20 cellular contexts compared by ENCODE assay signal in genomic region chr9:70455993-70456704, GRCh38.
"Had no signal": no experiment of that assay in that cellular context is flagged by ENCODE, and none has a peak within 500 bp of the region (broad histone marks: within the 10 kb centered on the region; RNA-seq: fewer than 3 reads in every experiment).

No MANE protein-coding gene starts in this region.

- H3K9me3 ChIP-seq: heart left ventricle, psoas muscle had no signal

- DNase-seq: activated CD4-positive, alpha-beta T cell treated with anti-CD3 and anti-CD28 coated beads for 4 hours; activated CD8-positive, alpha-beta memory T cell treated with anti-CD3 and anti-CD28 coated beads, Interleukin-2, amount 50 U/mL, for 4 hours; activated CD8-positive, alpha-beta T cell treated with anti-CD3 and anti-CD28 coated beads for 36 hours; activated naive CD4-positive, alpha-beta T cell; activated naive CD8-positive, alpha-beta T cell treated with anti-CD3 and anti-CD28 coated beads, Interleukin-2, amount 50 U/mL, for 24 hours; caudate nucleus; effector CD4-positive, alpha-beta T cell; heart left ventricle; islet precursor cell; nucleus accumbens; psoas muscle; stimulated activated CD4-positive, alpha-beta T cell treated with anti-CD3 and anti-CD28 coated beads, Interleukin-15, amount 100 ng/mL, for 24 hours; stimulated activated CD4-positive, alpha-beta T cell treated with anti-CD3 and anti-CD28 coated beads, Interleukin-4, amount 100 ng/mL, for 4 hours; stimulated activated naive CD8-positive, alpha-beta T cell treated with anti-CD3 and anti-CD28 coated beads, Interleukin-15, amount 100 ng/mL, for 72 hours; T-cell; T1000; WERI-Rb-1 had no signal

- H3K4me3 ChIP-seq: coronary artery, heart left ventricle, psoas muscle had no signal

- H3K4me1 Mint-ChIP-seq: stimulated activated naive CD8-positive, alpha-beta T cell treated with anti-CD3 and anti-CD28 coated beads, Interleukin-15, amount 100 ng/mL, for 72 hours; T-cell had no signal

- H3K27me3 Mint-ChIP-seq: activated CD8-positive, alpha-beta T cell treated with anti-CD3 and anti-CD28 coated beads for 36 hours; activated naive CD8-positive, alpha-beta T cell treated with anti-CD3 and anti-CD28 coated beads, Interleukin-2, amount 50 U/mL, for 24 hours; natural killer cell treated with Interleukin-12 subunit alpha and Interleukin-12 subunit beta and Interleukin-15 and Interleukin-18, amount 100 ng/mL, for 72 hours; stimulated activated naive CD8-positive, alpha-beta T cell treated with anti-CD3 and anti-CD28 coated beads, Interleukin-15, amount 100 ng/mL, for 72 hours; T-cell had no signal

- H3K4me3 Mint-ChIP-seq: activated CD8-positive, alpha-beta T cell treated with anti-CD3 and anti-CD28 coated beads for 36 hours; activated naive CD8-positive, alpha-beta T cell treated with anti-CD3 and anti-CD28 coated beads, Interleukin-2, amount 50 U/mL, for 24 hours; activated T-helper 1 cell treated with anti-CD3 and anti-CD28 coated beads, Interleukin-12 subunit alpha, Interleukin-12 subunit beta, Interleukin-2, Interleukin-4 antibody, amounts not matched to agents 30 ng/mL and 10 ng/mL and 1 ng/mL, durations not matched to agents 14 hours and 24 hours and 36 hours; natural killer cell treated with Interleukin-12 subunit alpha and Interleukin-12 subunit beta and Interleukin-15 and Interleukin-18, amount 100 ng/mL, for 72 hours; stimulated activated naive CD8-positive, alpha-beta T cell treated with anti-CD3 and anti-CD28 coated beads, Interleukin-15, amount 100 ng/mL, for 72 hours; T-cell had no signal

- ATAC-seq: activated CD8-positive, alpha-beta T cell treated with anti-CD3 and anti-CD28 coated beads for 36 hours; activated naive CD8-positive, alpha-beta T cell treated with anti-CD3 and anti-CD28 coated beads, Interleukin-2, amount 50 U/mL, for 24 hours; natural killer cell treated with Interleukin-12 subunit alpha and Interleukin-12 subunit beta and Interleukin-15 and Interleukin-18, amount 100 ng/mL, for 72 hours; stimulated activated naive CD8-positive, alpha-beta T cell treated with anti-CD3 and anti-CD28 coated beads, Interleukin-15, amount 100 ng/mL, for 72 hours; T-cell had no signal

- H3K36me3 Mint-ChIP-seq: natural killer cell treated with Interleukin-12 subunit alpha and Interleukin-12 subunit beta and Interleukin-15 and Interleukin-18, amount 100 ng/mL, for 72 hours; T-cell had no signal

- H3K9me3 Mint-ChIP-seq: activated CD8-positive, alpha-beta T cell treated with anti-CD3 and anti-CD28 coated beads for 36 hours; activated naive CD8-positive, alpha-beta T cell treated with anti-CD3 and anti-CD28 coated beads, Interleukin-2, amount 50 U/mL, for 24 hours; activated T-helper 1 cell treated with anti-CD3 and anti-CD28 coated beads, Interleukin-12 subunit alpha, Interleukin-12 subunit beta, Interleukin-2, Interleukin-4 antibody, amounts not matched to agents 30 ng/mL and 10 ng/mL and 1 ng/mL, durations not matched to agents 14 hours and 24 hours and 36 hours; natural killer cell treated with Interleukin-12 subunit alpha and Interleukin-12 subunit beta and Interleukin-15 and Interleukin-18, amount 100 ng/mL, for 72 hours; stimulated activated naive CD8-positive, alpha-beta T cell treated with anti-CD3 and anti-CD28 coated beads, Interleukin-15, amount 100 ng/mL, for 72 hours; T-cell had no signal

- H3K27me3 ChIP-seq: heart left ventricle had no signal

- H3K27ac Mint-ChIP-seq: activated CD8-positive, alpha-beta T cell treated with anti-CD3 and anti-CD28 coated beads for 36 hours; activated naive CD8-positive, alpha-beta T cell treated with anti-CD3 and anti-CD28 coated beads, Interleukin-2, amount 50 U/mL, for 24 hours; activated T-helper 1 cell treated with anti-CD3 and anti-CD28 coated beads, Interleukin-12 subunit alpha, Interleukin-12 subunit beta, Interleukin-2, Interleukin-4 antibody, amounts not matched to agents 30 ng/mL and 10 ng/mL and 1 ng/mL, durations not matched to agents 14 hours and 24 hours and 36 hours; natural killer cell treated with Interleukin-12 subunit alpha and Interleukin-12 subunit beta and Interleukin-15 and Interleukin-18, amount 100 ng/mL, for 72 hours; T-cell had no signal

- H3K27ac ChIP-seq: coronary artery, psoas muscle, WERI-Rb-1 had no signal

- H3K36me3 ChIP-seq: heart left ventricle, WERI-Rb-1 had no signal
